10 cellular contexts compared by ENCODE assay signal in genomic region chr4:121898150-121898549, GRCh38. TPM values are rescaled to one million over a fixed set of nuclear protein-coding genes. Genes with fewer than 3 reads are reported as not detected.
DNase-seq lines count a peak whose midpoint lies in the region; ATAC-seq, FAIRE-seq and TF ChIP-seq lines count a peak whose summit lies in the region.
"Had no signal": no experiment of that assay in that cellular context is flagged by ENCODE, and none has a peak within 500 bp of the region (broad histone marks: within the 10 kb centered on the region; RNA-seq: fewer than 3 reads in every experiment).

No MANE protein-coding gene starts in this region.

- H3K9me3 ChIP-seq in BE2C (no peaks in the 10 kb centered on the region; the same call in 1 of the 2 replicates), endothelial cell of umbilical vein (replicated peaks; ENCODE audit: control insufficient read depth, insufficient read depth, low read length) (no peaks in the 10 kb centered on the region), right atrium auricular region (no peaks in the 10 kb centered on the region)

- no peaks in the 10 kb centered on the region for H4K20me1 ChIP-seq in endothelial cell of umbilical vein (replicated peaks; ENCODE audit: control insufficient read depth, extremely low read depth, insufficient read depth, low read length)

- H3K36me3 ChIP-seq in BE2C = no peaks in the 10 kb centered on the region
- no peaks in the 10 kb centered on the region for H3K36me3 ChIP-seq in endothelial cell of umbilical vein (ENCODE audit: control insufficient read depth in 2 of 2, extremely low read depth in 1 of 2, insufficient read depth in 2 of 2, low read length in 2 of 2)
- H3K36me3 ChIP-seq in right atrium auricular region = no peaks in the 10 kb centered on the region

- H3K27ac ChIP-seq in endothelial cell of umbilical vein (ENCODE audit: insufficient read depth, low read depth, low read length) (no peak overlapping the region), right atrium auricular region (no peak overlapping the region)

- no peak overlapping the region for H3K9ac ChIP-seq in endothelial cell of umbilical vein (replicated peaks; ENCODE audit: extremely low read depth, insufficient read depth, low read length)

- H3K9me1 ChIP-seq in endothelial cell of umbilical vein (replicated peaks; ENCODE audit: control insufficient read depth, extremely low read depth, insufficient read depth, low read length) = no peaks in the 10 kb centered on the region

- DNase-seq in BE2C (peak; percentile 43), SW480 (ENCODE audit: low spot score) (peak; percentile 9), endothelial cell of umbilical vein (ENCODE audit: low read depth, low spot score) (no peak), medulla oblongata (ENCODE audit: extremely low spot score) (no peak), ureter (ENCODE audit: low spot score) (no peak), right atrium auricular region (ENCODE audit: low spot score) (no peak), NCI-H187 treated with DMSO at 0.1 percent for 48 hours (lab: John Stamatoyannopoulos, UW) (no peak)
- DNase-seq: left ventricle myocardium superior, NCI-H2107 had no signal

- FAIRE-seq in endothelial cell of umbilical vein (lab: Jason Lieb, UNC) = no peak

- TF ChIP-seq POLR2A in endothelial cell of umbilical vein (IDR thresholded peaks at IDR 0.05; ENCODE audit: low read depth, low read length) = no peak

- H3K4me2 ChIP-seq in endothelial cell of umbilical vein (ENCODE audit: insufficient read depth, low read length) = no peak overlapping the region

- ATAC-seq in GM18909 (IDR thresholded peaks at IDR 0.05; ENCODE audit: poor library complexity, unreplicated experiment) = peak; percentile 49
- ATAC-seq: left ventricle myocardium superior had no signal

- intact Hi-C loops in endothelial cell of umbilical vein (cut with micrococcal nuclease) = no loop called here

- POLR2A ChIA-PET in endothelial cell of umbilical vein (lab: Charles Lee) = no interaction called here

- peak overlapping the region; percentile 15 for H2AFZ ChIP-seq in endothelial cell of umbilical vein (ENCODE audit: low read depth, low read length)

- H3K27me3 ChIP-seq in BE2C (peaks cover 4% of the 10 kb centered on the region), endothelial cell of umbilical vein (ENCODE audit: control insufficient read depth in 2 of 2, insufficient read depth in 2 of 2, low read length in 2 of 2) (peaks cover 4 to 11% of the 10 kb centered on the region in 2 experiments), right atrium auricular region (no peaks in the 10 kb centered on the region)

- BruUV-seq in endothelial cell of umbilical vein (replicated peaks; lab: Mats Ljungman, UMichigan) = no TSS peak

- no peaks in the 10 kb centered on the region for H3K79me2 ChIP-seq in endothelial cell of umbilical vein (ENCODE audit: control insufficient read depth, insufficient read depth, low read length)

- CTCF ChIA-PET in endothelial cell of umbilical vein (lab: Charles Lee) = interaction anchor here (0.8 to 1.5 kb wide), 5 partner anchors 15 to 680 kb away, joined by 3 to 14 read pairs (median 4); no protein-coding TSS in a partner anchor

- dilution Hi-C loops in endothelial cell of umbilical vein (cut with MboI; ENCODE audit: extremely low pct_ligation_motif_present, low sequenced_read_pairs) = no loop called here

- H3K4me1 ChIP-seq in BE2C (no peaks in the 10 kb centered on the region), endothelial cell of umbilical vein (ENCODE audit: control insufficient read depth, extremely low read depth, insufficient read depth, low read length) (no peaks in the 10 kb centered on the region), right atrium auricular region (no peaks in the 10 kb centered on the region)

- H3K4me3 ChIP-seq in BE2C (ENCODE audit: low read depth, low read length) = no peak overlapping the region
- H3K4me3 ChIP-seq in endothelial cell of umbilical vein (replicated peaks in 1 of 3; ENCODE audit: insufficient read depth in 1 of 3, low read depth in 1 of 3, low read length in 3 of 3) = no peak overlapping the region
- H3K4me3 ChIP-seq in right atrium auricular region = no peak overlapping the region

- no peak; the same call in 1 of the 2 replicates for TF ChIP-seq CTCF in BE2C (IDR thresholded peaks at IDR 0.05; ENCODE audit: low read depth, low read length)
- no peak for TF ChIP-seq CTCF in endothelial cell of umbilical vein (IDR thresholded peaks at IDR 0.05; ENCODE audit: extremely low read depth in 1 of 2, insufficient read depth in 1 of 2, low read depth in 1 of 2, low read length in 2 of 2)
- no peak for TF ChIP-seq CTCF in right atrium auricular region (IDR thresholded peaks at IDR 0.05)

TF ChIP-seq in endothelial cell of umbilical vein, 7 proteins besides CTCF, POLR2A, EP300 and RAD21:
- no peak for TF ChIP-seq JUN (IDR thresholded peaks at IDR 0.05; ENCODE audit: borderline replicate concordance, insufficient read depth, insufficient read length, low read depth)
- TF ChIP-seq MAX (IDR thresholded peaks at IDR 0.05; ENCODE audit: insufficient read depth, insufficient read length) = no peak
- TF ChIP-seq GATA2 (IDR thresholded peaks at IDR 0.05; ENCODE audit: insufficient read depth, insufficient read length, low read depth, low read length) = no peak
- no peak for TF ChIP-seq POLR2AphosphoS5 (IDR thresholded peaks at IDR 0.05; ENCODE audit: insufficient read depth, low read depth, low read length)
- TF ChIP-seq FOS (IDR thresholded peaks at IDR 0.05; ENCODE audit: borderline replicate concordance, insufficient read depth, low read length) = no peak

RNA-seq across cellular contexts. Expression of gene BBS7, which starts 27.9 kb away (rescaled TPM):
- 5.9 TPM for polyA plus RNA-seq in BE2C (2012; ENCODE audit: insufficient read depth, insufficient read length, low read depth)
- total RNA-seq in endothelial cell of umbilical vein (20.0 and 22.2 TPM in 2 replicates), ureter (17.5 TPM), right atrium auricular region (1 to 10 TPM; 4.9 to 5.5 TPM)
- polyA plus RNA-seq in endothelial cell of umbilical vein = 13.4 and 21.7 TPM in 2 replicates
- polyA plus RNA-seq in endothelial cell of umbilical vein (2011; cell fraction: cytosol; rRNA removed) = 23.5 and 28.3 TPM in 2 replicates
- polyA plus RNA-seq in endothelial cell of umbilical vein (2011; cell fraction: nucleus; rRNA removed) = 21.9 and 26.3 TPM in 2 replicates
- 15.9 and 21.9 TPM in 2 replicates for polyA plus RNA-seq in endothelial cell of umbilical vein (2012)
- 9.0 and 13.7 TPM in 2 replicates for polyA minus RNA-seq in endothelial cell of umbilical vein
- 14.1 TPM for polyA minus RNA-seq in endothelial cell of umbilical vein (2011; cell fraction: cytosol; rRNA and poly(A)+ RNA removed)
- polyA minus RNA-seq in endothelial cell of umbilical vein (2011; cell fraction: nucleus; rRNA and poly(A)+ RNA removed) = 12.3 and 12.6 TPM in 2 replicates

RNA-seq across cellular contexts. Expression of gene TRPC3, which starts 53.7 kb away (rescaled TPM):
- not detected for polyA plus RNA-seq in BE2C (2012; ENCODE audit: insufficient read depth, insufficient read length, low read depth)
- not detected in 2 replicates for total RNA-seq in endothelial cell of umbilical vein
- polyA plus RNA-seq in endothelial cell of umbilical vein = not detected in 2 replicates
- 0.03 TPM in 1 of 2 replicates, not detected in the other for polyA plus RNA-seq in endothelial cell of umbilical vein (2011; cell fraction: cytosol; rRNA removed)
- polyA plus RNA-seq in endothelial cell of umbilical vein (2011; cell fraction: nucleus; rRNA removed) = 0.04 and 0.12 TPM in 2 replicates
- not detected in 2 replicates for polyA plus RNA-seq in endothelial cell of umbilical vein (2012)
- not detected in 2 replicates for polyA minus RNA-seq in endothelial cell of umbilical vein
- polyA minus RNA-seq in endothelial cell of umbilical vein (2011; cell fraction: cytosol; rRNA and poly(A)+ RNA removed) = not detected
- not detected in 2 replicates for polyA minus RNA-seq in endothelial cell of umbilical vein (2011; cell fraction: nucleus; rRNA and poly(A)+ RNA removed)
- total RNA-seq in ureter = 11.8 TPM
- under 1 TPM; 0.15 to 0.63 TPM for total RNA-seq in right atrium auricular region

Comparison
In these comparisons a context has a peak if more than half of its experiments do, and no peak if none do; other contexts are left out.
1. DNase-seq: peak in BE2C (single experiment) and SW480 (single experiment); none in endothelial cell of umbilical vein (single experiment), medulla oblongata (single experiment), ureter (single experiment), right atrium auricular region (single experiment) and NCI-H187 treated with DMSO at 0.1 percent for 48 hours (single experiment).